In genomic region chr13:97953376-97953970, GRCh38 we compare ENCODE assay signal across 10 cellular contexts. TPM values are rescaled to one million over a fixed set of nuclear protein-coding genes. Genes with fewer than 3 reads are reported as not detected.
DNase-seq lines count a peak whose midpoint lies in the region; ATAC-seq, FAIRE-seq and TF ChIP-seq lines count a peak whose summit lies in the region.
"Had no signal": no experiment of that assay in that cellular context is flagged by ENCODE, and none has a peak within 500 bp of the region (broad histone marks: within the 10 kb centered on the region; RNA-seq: fewer than 3 reads in every experiment).

Gene IPO5 (plus strand): TSS chr13:97953675. CDS start chr13:97976697, 23,022 bp downstream.

- H2BK20ac ChIP-seq in H1 (ENCODE audit: low read length): no peak within 1 kb of the TSS

- no peak within 1 kb of the TSS for H3K4me3 Mint-ChIP-seq in activated T-cell treated with anti-CD3 and anti-CD28 coated beads, Interleukin-2, amount 50 U/mL, for 4 hours
- H3K4me3 Mint-ChIP-seq in mesothelial cell of epicardium: no peak within 1 kb of the TSS
- H3K4me3 Mint-ChIP-seq: activated T-cell treated with anti-CD3 and anti-CD28 coated beads, Interleukin-2, amount 50 U/mL, for 24 hours had no signal

- no peaks in the 10 kb centered on the region for H3K4me1 Mint-ChIP-seq in activated T-cell treated with anti-CD3 and anti-CD28 coated beads, Interleukin-2, amount 50 U/mL, for 4 hours (ENCODE audit: low read depth)
- H3K4me1 Mint-ChIP-seq in mesothelial cell of epicardium: no peaks in the 10 kb centered on the region

- H3K27me3 ChIP-seq in H1 (replicated peaks in 1 of 4; ENCODE audit: control insufficient read depth in 3 of 4, extremely low read depth in 1 of 4, insufficient read depth in 3 of 4, low read length in 3 of 4): no peaks in the 10 kb centered on the region
- H3K27me3 ChIP-seq: BLaER1 treated with 17β-estradiol and CSF1 and Interleukin-3, amounts not matched to agents 10 nM and 100 nM had no signal

- 90% methylated on average over 10 of the region's 10 CpGs; no CpG with 5 or more reads in 1 of the 2 experiments for WGBS in H1 (ENCODE audit: extremely low coverage in 1 of 2, insufficient coverage in 1 of 2, insufficient read length in 1 of 2, insufficient replicate concordance in 2 of 2, low coverage in 1 of 2, low lambda C conversion rate in 2 of 2, missing lambda C conversion rate in 1 of 2), 2 experiments

- no peak within 1 kb of the TSS for H3K23ac ChIP-seq in H1 (ENCODE audit: insufficient read length)

- POLR2A ChIA-PET in H1 (lab: Charles Lee; ENCODE audit: partially characterized antibody): interaction anchor here (1.9 kb wide), 1 partner anchor 24 kb away, joined by 6 read pairs; no protein-coding TSS in a partner anchor

- H3K9ac ChIP-seq in H1 (replicated peaks in 1 of 4; ENCODE audit: extremely low read depth in 1 of 4, low read depth in 3 of 4, low read length in 3 of 4): no peak within 1 kb of the TSS
- H3K9ac ChIP-seq: BLaER1 treated with 17β-estradiol and CSF1 and Interleukin-3, amounts not matched to agents 10 nM and 100 nM had no signal

- TF ChIP-seq EP300 in H1 (IDR thresholded peaks at IDR 0.05; ENCODE audit: borderline replicate concordance in 1 of 2, low read depth in 2 of 2, low read length in 2 of 2): no peak

- no peaks in the 10 kb centered on the region for H3K36me3 Mint-ChIP-seq in activated T-cell treated with anti-CD3 and anti-CD28 coated beads, Interleukin-2, amount 50 U/mL, for 4 hours (ENCODE audit: insufficient read depth)
- H3K36me3 Mint-ChIP-seq in mesothelial cell of epicardium: peaks cover 2% of the 10 kb centered on the region

- TF ChIP-seq CTCF in H1 (IDR thresholded peaks at IDR 0.05; ENCODE audit: control extremely low read depth in 1 of 3, insufficient read depth in 1 of 3, low read depth in 1 of 3, low read length in 3 of 3) (no peak), mesothelial cell of epicardium (IDR thresholded peaks at IDR 0.05; ENCODE audit: unreplicated experiment) (no peak)

- peaks cover 3% of the 10 kb centered on the region for H3K27me3 Mint-ChIP-seq in activated T-cell treated with anti-CD3 and anti-CD28 coated beads, Interleukin-2, amount 50 U/mL, for 4 hours (ENCODE audit: low read depth)
- no peaks in the 10 kb centered on the region for H3K27me3 Mint-ChIP-seq in mesothelial cell of epicardium (ENCODE audit: low read depth)

- TF ChIP-seq RAD21 in H1 (IDR thresholded peaks at IDR 0.05 in 1 of 2, conservative IDR thresholded peaks at IDR 0.05 in 1 of 2; ENCODE audit: low read depth in 2 of 2, low read length in 2 of 2): no peak

- no peaks in the 10 kb centered on the region for H4K20me1 ChIP-seq in H1 (replicated peaks in 1 of 2; ENCODE audit: control insufficient read depth in 1 of 2, insufficient read depth in 2 of 2, low read length in 2 of 2)
- H4K20me1 ChIP-seq: BLaER1 treated with 17β-estradiol and CSF1 and Interleukin-3, amounts not matched to agents 10 nM and 100 nM had no signal

- CTCF ChIA-PET in H1 (lab: Charles Lee; ENCODE audit: partially characterized antibody): interaction anchor here (1.1 to 1.9 kb wide), 2 partner anchors 19 to 42 kb away, joined by 3 to 7 read pairs; no protein-coding TSS in a partner anchor

- H3K23me2 ChIP-seq in H1 (ENCODE audit: low read depth, low read length): no peaks in the 10 kb centered on the region

- TF ChIP-seq POLR2A in H1 (IDR thresholded peaks at IDR 0.05; ENCODE audit: control extremely low read depth in 1 of 2, low read depth in 2 of 2, low read length in 2 of 2): no peak
- TF ChIP-seq POLR2A in erythroblast (IDR thresholded peaks at IDR 0.05; ENCODE audit: low read length): no peak

- no peak for ATAC-seq in activated T-cell treated with anti-CD3 and anti-CD28 coated beads, Interleukin-2, amount 50 U/mL, for 4 hours
- ATAC-seq in HG03342 (IDR thresholded peaks at IDR 0.05; ENCODE audit: unreplicated experiment): no peak

- H3K79me2 ChIP-seq in H1 (ENCODE audit: control insufficient read depth in 1 of 2, insufficient read depth in 2 of 2, low read length in 2 of 2): no peaks in the 10 kb centered on the region

- no peak within 1 kb of the TSS for H3K18ac ChIP-seq in H1 (ENCODE audit: extremely low read depth, low read length)

- DNase-seq in activated T-cell treated with anti-CD3 and anti-CD28 coated beads, Interleukin-2, amount 50 U/mL, for 4 hours: no peak
- DNase-seq in activated T-cell treated with anti-CD3 and anti-CD28 coated beads, Interleukin-2, amount 50 U/mL, for 1 hour: no peak
- DNase-seq in H1 (ENCODE audit: low read depth in 1 of 2, low spot score in 2 of 2) (no peak), mesothelial cell of epicardium (ENCODE audit: low spot score in 2 of 2, unreplicated experiment in 2 of 2) (no peak), urothelium cell line (ENCODE audit: low spot score) (peak; percentile 8), NCI-H82 treated with DMSO at 0.1 percent for 48 hours (lab: John Stamatoyannopoulos, UW; ENCODE audit: unreplicated experiment) (no peak), erythroblast (lab: John Stamatoyannopoulos, UW) (no peak)
- DNase-seq: activated T-cell treated with anti-CD3 and anti-CD28 coated beads, Interleukin-2, amount 50 U/mL, for 24 hours had no signal

- H4K5ac ChIP-seq in H1 (ENCODE audit: insufficient read length, low read depth, low read length): no peak within 1 kb of the TSS

- no peak within 1 kb of the TSS for H2BK12ac ChIP-seq in H1 (ENCODE audit: low read depth, low read length)

- H3K56ac ChIP-seq in H1 (replicated peaks; ENCODE audit: insufficient read length, low read depth, low read length): no peak within 1 kb of the TSS

- no peak within 1 kb of the TSS for H2AK5ac ChIP-seq in H1 (ENCODE audit: low read depth, low read length)

- H3K27ac ChIP-seq in H1 (ENCODE audit: low read depth, low read length): no peak within 1 kb of the TSS
- H3K27ac ChIP-seq: BLaER1 treated with 17β-estradiol and CSF1 and Interleukin-3, amounts not matched to agents 10 nM and 100 nM had no signal

- H4K91ac ChIP-seq in H1 (replicated peaks; ENCODE audit: insufficient read length, low read length): no peak within 1 kb of the TSS

- H3K14ac ChIP-seq in H1 (ENCODE audit: insufficient read length): no peak within 1 kb of the TSS

- no peak within 1 kb of the TSS for H3K27ac Mint-ChIP-seq in mesothelial cell of epicardium
- H3K27ac Mint-ChIP-seq: activated T-cell treated with anti-CD3 and anti-CD28 coated beads, Interleukin-2, amount 50 U/mL, for 24 hours had no signal

- H2BK120ac ChIP-seq in H1 (replicated peaks; ENCODE audit: low read depth, low read length): no peak within 1 kb of the TSS

- H3K36me3 ChIP-seq in H1 (ENCODE audit: control insufficient read depth in 2 of 4, insufficient read depth in 4 of 4, low read length in 3 of 4): no peaks in the 10 kb centered on the region
- H3K36me3 ChIP-seq: BLaER1 treated with 17β-estradiol and CSF1 and Interleukin-3, amounts not matched to agents 10 nM and 100 nM had no signal

- H3K4me3 ChIP-seq in H1 (ENCODE audit: extremely low read depth in 1 of 4, insufficient read depth in 2 of 4, low read depth in 3 of 4, low read length in 4 of 4): no peak within 1 kb of the TSS
- H3K4me3 ChIP-seq: BLaER1 treated with 17β-estradiol and CSF1 and Interleukin-3, amounts not matched to agents 10 nM and 100 nM had no signal

- no peak within 1 kb of the TSS for H4K8ac ChIP-seq in H1 (ENCODE audit: extremely low read depth, insufficient read depth, low read length)

- FAIRE-seq in H1 (lab: Jason Lieb, UNC): no peak
- no peak for FAIRE-seq in urothelium cell line (lab: Jason Lieb, UNC)

- H2AFZ ChIP-seq in H1 (ENCODE audit: low read length): 0 out of 2 replicates have a peak within 1 kb of the TSS, but pooled peaks have one; percentile 34

- H3K4me2 ChIP-seq in H1 (ENCODE audit: insufficient read depth in 1 of 2, low read depth in 2 of 2, low read length in 2 of 2): no peak within 1 kb of the TSS

- peaks cover 3% of the 10 kb centered on the region for H3K9me3 Mint-ChIP-seq in activated T-cell treated with anti-CD3 and anti-CD28 coated beads, Interleukin-2, amount 50 U/mL, for 4 hours
- H3K9me3 Mint-ChIP-seq in mesothelial cell of epicardium: peaks cover 8% of the 10 kb centered on the region

- no peak within 1 kb of the TSS for H3K4ac ChIP-seq in H1 (replicated peaks; ENCODE audit: insufficient read length, low read depth, low read length)

- peaks cover 0 to 4% of the 10 kb centered on the region in 2 experiments; a peak in 1 of 4 replicates for H3K9me3 ChIP-seq in H1 (ENCODE audit: insufficient read depth in 2 of 2, low read depth in 1 of 2, low read length in 1 of 2)

- no peaks in the 10 kb centered on the region for H3K4me1 ChIP-seq in H1 (replicated peaks in 1 of 4; ENCODE audit: control insufficient read depth in 3 of 4, insufficient read depth in 4 of 4, low read length in 3 of 4)

- no peak within 1 kb of the TSS for H2BK5ac ChIP-seq in H1 (ENCODE audit: low read depth, low read length)

- no peak within 1 kb of the TSS for H2BK15ac ChIP-seq in H1 (ENCODE audit: low read length)

- no peaks in the 10 kb centered on the region for H3K79me1 ChIP-seq in H1 (ENCODE audit: low read depth, low read length)

TF ChIP-seq in H1, 55 proteins besides CTCF, POLR2A, EP300 and RAD21:
- TF ChIP-seq TCF12 (IDR thresholded peaks at IDR 0.05; ENCODE audit: low read depth, low read length): no peak
- no peak for TF ChIP-seq GABPA (IDR thresholded peaks at IDR 0.05; ENCODE audit: borderline replicate concordance, insufficient read depth, low read length)

RNA-seq across cellular contexts. Expression of gene IPO5, which starts in this region (rescaled TPM):
- 100 to 1,000 TPM; 240 to 279 (median 251) TPM for total RNA-seq in activated T-cell treated with anti-CD3 and anti-CD28 coated beads, Interleukin-2, amount 50 U/mL, for 4 hours
- total RNA-seq in H1 (2021; fragmentation: NEBNext Ultra II Directional; extraction: Animal tissue kit (Norgen Biotek cat#: 25700)): 388 and 410 TPM in 2 replicates
- 106 and 143 TPM in 2 replicates for polyA plus RNA-seq in H1 (2011; rRNA removed)
- polyA plus RNA-seq in H1 (2011; cell fraction: cytosol; rRNA removed): 200 TPM
- polyA plus RNA-seq in H1 (2011; cell fraction: nucleus; rRNA removed): 292 TPM
- 219 to 400 TPM (median 256 TPM) in 4 replicates for polyA plus RNA-seq in H1 (2012, experiment 1 of 2)
- 13.1 TPM for polyA plus RNA-seq in H1 (2012, experiment 2 of 2)
- polyA plus RNA-seq in H1 (2013, experiment 1 of 2): 192 TPM
- polyA plus RNA-seq in H1 (2013, experiment 2 of 2): 190 TPM
- 499 and 736 TPM in 2 replicates for polyA minus RNA-seq in H1 (2011; rRNA and poly(A)+ RNA removed)
- polyA minus RNA-seq in H1 (2011; cell fraction: cytosol; rRNA and poly(A)+ RNA removed): 283 TPM
- polyA minus RNA-seq in H1 (2011; cell fraction: nucleus; rRNA and poly(A)+ RNA removed): 475 TPM
- 172 to 176 TPM (median 175 TPM) in 3 replicates for total RNA-seq in mesothelial cell of epicardium
